In the genomic region with DNA sequence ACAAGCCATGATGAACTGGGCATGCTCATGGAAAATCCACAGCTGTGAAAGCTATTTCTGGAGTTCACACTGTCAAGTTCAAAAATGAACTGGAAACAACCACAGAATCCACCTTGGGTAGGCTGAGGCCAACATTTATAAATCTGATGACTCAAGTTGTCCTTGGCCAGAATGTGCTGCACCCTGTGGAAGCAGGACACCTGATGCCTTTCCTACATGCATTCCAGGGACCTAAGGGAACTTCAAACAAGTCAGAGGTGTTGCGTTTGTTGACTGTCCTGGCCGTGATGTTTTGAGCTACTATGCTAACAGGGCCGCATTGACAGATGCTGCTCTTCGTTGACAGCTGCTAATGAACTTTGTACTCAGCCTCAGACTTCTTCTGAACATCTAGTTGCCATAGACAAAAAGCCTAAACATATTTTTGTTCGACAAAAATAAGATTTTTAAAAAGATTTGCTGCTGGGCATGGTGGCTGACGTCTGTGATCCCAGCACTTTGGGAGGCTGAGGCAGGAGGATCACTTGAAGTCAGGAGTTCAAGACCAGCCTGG, we compare ENCODE assay signal across 1 cellular context.
A peak's percentile ranks its signal among the peaks of the same experiment; 100 is the strongest.
TF ChIP-seq lines count a peak whose summit lies in the region.

No MANE protein-coding gene starts in this region.

TF ChIP-seq in HepG2, 621 proteins besides CTCF, POLR2A, EP300 and RAD21 (continued from another document and continues in another):
- no peak for TF ChIP-seq MYNN (CRISPR knock-in tag; IDR thresholded peaks at IDR 0.05; ENCODE audit: low read depth)
- TF ChIP-seq, protein P1, sequence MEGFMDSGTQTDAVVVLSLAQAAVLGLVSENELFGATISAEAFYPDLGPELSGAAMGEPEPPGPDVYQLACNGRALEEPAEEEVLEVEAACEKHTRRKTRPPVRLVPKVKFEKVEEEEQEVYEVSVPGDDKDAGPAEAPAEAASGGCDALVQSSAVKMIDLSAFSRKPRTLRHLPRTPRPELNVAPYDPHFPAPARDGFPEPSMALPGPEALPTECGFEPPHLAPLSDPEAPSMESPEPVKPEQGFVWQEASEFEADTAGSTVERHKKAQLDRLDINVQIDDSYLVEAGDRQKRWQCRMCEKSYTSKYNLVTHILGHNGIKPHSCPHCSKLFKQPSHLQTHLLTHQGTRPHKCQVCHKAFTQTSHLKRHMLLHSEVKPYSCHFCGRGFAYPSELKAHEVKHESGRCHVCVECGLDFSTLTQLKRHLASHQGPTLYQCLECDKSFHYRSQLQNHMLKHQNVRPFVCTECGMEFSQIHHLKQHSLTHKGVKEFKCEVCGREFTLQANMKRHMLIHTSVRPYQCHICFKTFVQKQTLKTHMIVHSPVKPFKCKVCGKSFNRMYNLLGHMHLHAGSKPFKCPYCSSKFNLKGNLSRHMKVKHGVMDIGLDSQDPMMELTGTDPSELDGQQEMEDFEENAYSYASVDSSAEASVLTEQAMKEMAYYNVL (CRISPR knock-in tag; IDR thresholded peaks at IDR 0.05; ENCODE audit: borderline replicate concordance), result peak; percentile 86; the same call in 1 of the 2 replicates
- no peak for TF ChIP-seq U2AF2 (IDR thresholded peaks at IDR 0.05; ENCODE audit: low read depth, low read length)
- no peak for TF ChIP-seq TCF12 (IDR thresholded peaks at IDR 0.05)
- TF ChIP-seq TCF12 (CRISPR knock-in tag; IDR thresholded peaks at IDR 0.05), result peak; percentile 92; the same call in 1 of the 2 replicates
- TF ChIP-seq, protein P2, sequence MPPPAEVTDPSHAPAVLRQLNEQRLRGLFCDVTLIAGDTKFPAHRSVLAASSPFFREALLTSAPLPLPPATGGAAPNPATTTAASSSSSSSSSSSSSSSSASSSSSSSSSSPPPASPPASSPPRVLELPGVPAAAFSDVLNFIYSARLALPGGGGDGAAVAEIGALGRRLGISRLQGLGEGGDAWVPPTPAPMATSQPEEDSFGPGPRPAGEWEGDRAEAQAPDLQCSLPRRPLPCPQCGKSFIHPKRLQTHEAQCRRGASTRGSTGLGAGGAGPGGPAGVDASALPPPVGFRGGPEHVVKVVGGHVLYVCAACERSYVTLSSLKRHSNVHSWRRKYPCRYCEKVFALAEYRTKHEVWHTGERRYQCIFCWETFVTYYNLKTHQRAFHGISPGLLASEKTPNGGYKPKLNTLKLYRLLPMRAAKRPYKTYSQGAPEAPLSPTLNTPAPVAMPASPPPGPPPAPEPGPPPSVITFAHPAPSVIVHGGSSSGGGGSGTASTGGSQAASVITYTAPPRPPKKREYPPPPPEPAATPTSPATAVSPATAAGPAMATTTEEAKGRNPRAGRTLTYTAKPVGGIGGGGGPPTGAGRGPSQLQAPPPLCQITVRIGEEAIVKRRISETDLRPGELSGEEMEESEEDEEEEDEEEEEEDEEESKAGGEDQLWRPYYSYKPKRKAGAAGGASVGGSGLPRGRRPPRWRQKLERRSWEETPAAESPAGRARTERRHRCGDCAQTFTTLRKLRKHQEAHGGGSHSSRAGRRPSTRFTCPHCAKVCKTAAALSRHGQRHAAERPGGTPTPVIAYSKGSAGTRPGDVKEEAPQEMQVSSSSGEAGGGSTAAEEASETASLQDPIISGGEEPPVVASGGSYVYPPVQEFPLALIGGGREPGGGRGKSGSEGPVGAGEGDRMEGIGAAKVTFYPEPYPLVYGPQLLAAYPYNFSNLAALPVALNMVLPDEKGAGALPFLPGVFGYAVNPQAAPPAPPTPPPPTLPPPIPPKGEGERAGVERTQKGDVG (CRISPR knock-in tag; IDR thresholded peaks at IDR 0.05; ENCODE audit: borderline replicate concordance), result peak; percentile 96
- TF ChIP-seq ZC3H4 (CRISPR knock-in tag; IDR thresholded peaks at IDR 0.05; ENCODE audit: borderline replicate concordance), result no peak
- TF ChIP-seq SP2 (CRISPR knock-in tag; IDR thresholded peaks at IDR 0.05), result no peak
- peak; percentile 95 for TF ChIP-seq GFI1 (CRISPR knock-in tag; IDR thresholded peaks at IDR 0.05; ENCODE audit: borderline replicate concordance)
- TF ChIP-seq, protein P3, sequence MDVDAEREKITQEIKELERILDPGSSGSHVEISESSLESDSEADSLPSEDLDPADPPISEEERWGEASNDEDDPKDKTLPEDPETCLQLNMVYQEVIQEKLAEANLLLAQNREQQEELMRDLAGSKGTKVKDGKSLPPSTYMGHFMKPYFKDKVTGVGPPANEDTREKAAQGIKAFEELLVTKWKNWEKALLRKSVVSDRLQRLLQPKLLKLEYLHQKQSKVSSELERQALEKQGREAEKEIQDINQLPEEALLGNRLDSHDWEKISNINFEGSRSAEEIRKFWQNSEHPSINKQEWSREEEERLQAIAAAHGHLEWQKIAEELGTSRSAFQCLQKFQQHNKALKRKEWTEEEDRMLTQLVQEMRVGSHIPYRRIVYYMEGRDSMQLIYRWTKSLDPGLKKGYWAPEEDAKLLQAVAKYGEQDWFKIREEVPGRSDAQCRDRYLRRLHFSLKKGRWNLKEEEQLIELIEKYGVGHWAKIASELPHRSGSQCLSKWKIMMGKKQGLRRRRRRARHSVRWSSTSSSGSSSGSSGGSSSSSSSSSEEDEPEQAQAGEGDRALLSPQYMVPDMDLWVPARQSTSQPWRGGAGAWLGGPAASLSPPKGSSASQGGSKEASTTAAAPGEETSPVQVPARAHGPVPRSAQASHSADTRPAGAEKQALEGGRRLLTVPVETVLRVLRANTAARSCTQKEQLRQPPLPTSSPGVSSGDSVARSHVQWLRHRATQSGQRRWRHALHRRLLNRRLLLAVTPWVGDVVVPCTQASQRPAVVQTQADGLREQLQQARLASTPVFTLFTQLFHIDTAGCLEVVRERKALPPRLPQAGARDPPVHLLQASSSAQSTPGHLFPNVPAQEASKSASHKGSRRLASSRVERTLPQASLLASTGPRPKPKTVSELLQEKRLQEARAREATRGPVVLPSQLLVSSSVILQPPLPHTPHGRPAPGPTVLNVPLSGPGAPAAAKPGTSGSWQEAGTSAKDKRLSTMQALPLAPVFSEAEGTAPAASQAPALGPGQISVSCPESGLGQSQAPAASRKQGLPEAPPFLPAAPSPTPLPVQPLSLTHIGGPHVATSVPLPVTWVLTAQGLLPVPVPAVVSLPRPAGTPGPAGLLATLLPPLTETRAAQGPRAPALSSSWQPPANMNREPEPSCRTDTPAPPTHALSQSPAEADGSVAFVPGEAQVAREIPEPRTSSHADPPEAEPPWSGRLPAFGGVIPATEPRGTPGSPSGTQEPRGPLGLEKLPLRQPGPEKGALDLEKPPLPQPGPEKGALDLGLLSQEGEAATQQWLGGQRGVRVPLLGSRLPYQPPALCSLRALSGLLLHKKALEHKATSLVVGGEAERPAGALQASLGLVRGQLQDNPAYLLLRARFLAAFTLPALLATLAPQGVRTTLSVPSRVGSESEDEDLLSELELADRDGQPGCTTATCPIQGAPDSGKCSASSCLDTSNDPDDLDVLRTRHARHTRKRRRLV (CRISPR knock-in tag; IDR thresholded peaks at IDR 0.05), result no peak
- TF ChIP-seq CBX5 (CRISPR knock-in tag; IDR thresholded peaks at IDR 0.05; ENCODE audit: borderline replicate concordance), result peak; percentile 95
- TF ChIP-seq, protein P4, sequence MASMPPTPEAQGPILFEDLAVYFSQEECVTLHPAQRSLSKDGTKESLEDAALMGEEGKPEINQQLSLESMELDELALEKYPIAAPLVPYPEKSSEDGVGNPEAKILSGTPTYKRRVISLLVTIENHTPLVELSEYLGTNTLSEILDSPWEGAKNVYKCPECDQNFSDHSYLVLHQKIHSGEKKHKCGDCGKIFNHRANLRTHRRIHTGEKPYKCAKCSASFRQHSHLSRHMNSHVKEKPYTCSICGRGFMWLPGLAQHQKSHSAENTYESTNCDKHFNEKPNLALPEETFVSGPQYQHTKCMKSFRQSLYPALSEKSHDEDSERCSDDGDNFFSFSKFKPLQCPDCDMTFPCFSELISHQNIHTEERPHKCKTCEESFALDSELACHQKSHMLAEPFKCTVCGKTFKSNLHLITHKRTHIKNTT (CRISPR knock-in tag; IDR thresholded peaks at IDR 0.05), result no peak
- peak; percentile 97 for TF ChIP-seq TGIF2 (CRISPR knock-in tag; IDR thresholded peaks at IDR 0.05)
- TF ChIP-seq ZNF530 (CRISPR knock-in tag; IDR thresholded peaks at IDR 0.05; ENCODE audit: low read depth), result no peak
- no peak for TF ChIP-seq U2AF1 (optimal IDR thresholded peaks at IDR 0.05; ENCODE audit: low read depth, low read length)
- no peak; the same call in 1 of the 2 replicates for TF ChIP-seq MBD4 (IDR thresholded peaks at IDR 0.05; ENCODE audit: borderline replicate concordance, low read length)
- TF ChIP-seq, protein P5, sequence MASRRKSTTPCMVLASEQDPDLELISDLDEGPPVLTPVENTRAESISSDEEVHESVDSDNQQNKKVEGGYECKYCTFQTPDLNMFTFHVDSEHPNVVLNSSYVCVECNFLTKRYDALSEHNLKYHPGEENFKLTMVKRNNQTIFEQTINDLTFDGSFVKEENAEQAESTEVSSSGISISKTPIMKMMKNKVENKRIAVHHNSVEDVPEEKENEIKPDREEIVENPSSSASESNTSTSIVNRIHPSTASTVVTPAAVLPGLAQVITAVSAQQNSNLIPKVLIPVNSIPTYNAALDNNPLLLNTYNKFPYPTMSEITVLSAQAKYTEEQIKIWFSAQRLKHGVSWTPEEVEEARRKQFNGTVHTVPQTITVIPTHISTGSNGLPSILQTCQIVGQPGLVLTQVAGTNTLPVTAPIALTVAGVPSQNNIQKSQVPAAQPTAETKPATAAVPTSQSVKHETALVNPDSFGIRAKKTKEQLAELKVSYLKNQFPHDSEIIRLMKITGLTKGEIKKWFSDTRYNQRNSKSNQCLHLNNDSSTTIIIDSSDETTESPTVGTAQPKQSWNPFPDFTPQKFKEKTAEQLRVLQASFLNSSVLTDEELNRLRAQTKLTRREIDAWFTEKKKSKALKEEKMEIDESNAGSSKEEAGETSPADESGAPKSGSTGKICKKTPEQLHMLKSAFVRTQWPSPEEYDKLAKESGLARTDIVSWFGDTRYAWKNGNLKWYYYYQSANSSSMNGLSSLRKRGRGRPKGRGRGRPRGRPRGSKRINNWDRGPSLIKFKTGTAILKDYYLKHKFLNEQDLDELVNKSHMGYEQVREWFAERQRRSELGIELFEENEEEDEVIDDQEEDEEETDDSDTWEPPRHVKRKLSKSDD (CRISPR knock-in tag; IDR thresholded peaks at IDR 0.05; ENCODE audit: low read depth), result peak; percentile 64; the same call in 1 of the 2 replicates
- 0 out of 2 replicates have a peak, but pooled peaks have one; percentile 22 for TF ChIP-seq ZFP41 (CRISPR knock-in tag; IDR thresholded peaks at IDR 0.05; ENCODE audit: borderline replicate concordance)
- TF ChIP-seq GATA4 (IDR thresholded peaks at IDR 0.05; ENCODE audit: borderline replicate concordance, low read depth), result peak; percentile 73; the same call in 1 of the 2 replicates
- TF ChIP-seq HMG20B (CRISPR knock-in tag; conservative IDR thresholded peaks at IDR 0.05), result peak; percentile 95
- TF ChIP-seq, protein P6, sequence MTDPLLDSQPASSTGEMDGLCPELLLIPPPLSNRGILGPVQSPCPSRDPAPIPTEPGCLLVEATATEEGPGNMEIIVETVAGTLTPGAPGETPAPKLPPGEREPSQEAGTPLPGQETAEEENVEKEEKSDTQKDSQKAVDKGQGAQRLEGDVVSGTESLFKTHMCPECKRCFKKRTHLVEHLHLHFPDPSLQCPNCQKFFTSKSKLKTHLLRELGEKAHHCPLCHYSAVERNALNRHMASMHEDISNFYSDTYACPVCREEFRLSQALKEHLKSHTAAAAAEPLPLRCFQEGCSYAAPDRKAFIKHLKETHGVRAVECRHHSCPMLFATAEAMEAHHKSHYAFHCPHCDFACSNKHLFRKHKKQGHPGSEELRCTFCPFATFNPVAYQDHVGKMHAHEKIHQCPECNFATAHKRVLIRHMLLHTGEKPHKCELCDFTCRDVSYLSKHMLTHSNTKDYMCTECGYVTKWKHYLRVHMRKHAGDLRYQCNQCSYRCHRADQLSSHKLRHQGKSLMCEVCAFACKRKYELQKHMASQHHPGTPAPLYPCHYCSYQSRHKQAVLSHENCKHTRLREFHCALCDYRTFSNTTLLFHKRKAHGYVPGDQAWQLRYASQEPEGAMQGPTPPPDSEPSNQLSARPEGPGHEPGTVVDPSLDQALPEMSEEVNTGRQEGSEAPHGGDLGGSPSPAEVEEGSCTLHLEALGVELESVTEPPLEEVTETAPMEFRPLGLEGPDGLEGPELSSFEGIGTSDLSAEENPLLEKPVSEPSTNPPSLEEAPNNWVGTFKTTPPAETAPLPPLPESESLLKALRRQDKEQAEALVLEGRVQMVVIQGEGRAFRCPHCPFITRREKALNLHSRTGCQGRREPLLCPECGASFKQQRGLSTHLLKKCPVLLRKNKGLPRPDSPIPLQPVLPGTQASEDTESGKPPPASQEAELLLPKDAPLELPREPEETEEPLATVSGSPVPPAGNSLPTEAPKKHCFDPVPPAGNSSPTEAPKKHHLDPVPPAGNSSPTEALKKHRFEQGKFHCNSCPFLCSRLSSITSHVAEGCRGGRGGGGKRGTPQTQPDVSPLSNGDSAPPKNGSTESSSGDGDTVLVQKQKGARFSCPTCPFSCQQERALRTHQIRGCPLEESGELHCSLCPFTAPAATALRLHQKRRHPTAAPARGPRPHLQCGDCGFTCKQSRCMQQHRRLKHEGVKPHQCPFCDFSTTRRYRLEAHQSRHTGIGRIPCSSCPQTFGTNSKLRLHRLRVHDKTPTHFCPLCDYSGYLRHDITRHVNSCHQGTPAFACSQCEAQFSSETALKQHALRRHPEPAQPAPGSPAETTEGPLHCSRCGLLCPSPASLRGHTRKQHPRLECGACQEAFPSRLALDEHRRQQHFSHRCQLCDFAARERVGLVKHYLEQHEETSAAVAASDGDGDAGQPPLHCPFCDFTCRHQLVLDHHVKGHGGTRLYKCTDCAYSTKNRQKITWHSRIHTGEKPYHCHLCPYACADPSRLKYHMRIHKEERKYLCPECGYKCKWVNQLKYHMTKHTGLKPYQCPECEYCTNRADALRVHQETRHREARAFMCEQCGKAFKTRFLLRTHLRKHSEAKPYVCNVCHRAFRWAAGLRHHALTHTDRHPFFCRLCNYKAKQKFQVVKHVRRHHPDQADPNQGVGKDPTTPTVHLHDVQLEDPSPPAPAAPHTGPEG (CRISPR knock-in tag; IDR thresholded peaks at IDR 0.05), result peak; percentile 68
- TF ChIP-seq, protein P7, sequence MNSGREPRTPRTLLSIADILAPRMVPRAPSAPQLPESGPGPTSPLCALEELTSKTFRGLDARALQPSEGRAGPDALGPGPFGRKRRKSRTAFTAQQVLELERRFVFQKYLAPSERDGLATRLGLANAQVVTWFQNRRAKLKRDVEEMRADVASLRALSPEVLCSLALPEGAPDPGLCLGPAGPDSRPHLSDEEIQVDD (CRISPR knock-in tag; IDR thresholded peaks at IDR 0.05; ENCODE audit: borderline replicate concordance), result no peak; the same call in 1 of the 2 replicates
- TF ChIP-seq, protein P8, sequence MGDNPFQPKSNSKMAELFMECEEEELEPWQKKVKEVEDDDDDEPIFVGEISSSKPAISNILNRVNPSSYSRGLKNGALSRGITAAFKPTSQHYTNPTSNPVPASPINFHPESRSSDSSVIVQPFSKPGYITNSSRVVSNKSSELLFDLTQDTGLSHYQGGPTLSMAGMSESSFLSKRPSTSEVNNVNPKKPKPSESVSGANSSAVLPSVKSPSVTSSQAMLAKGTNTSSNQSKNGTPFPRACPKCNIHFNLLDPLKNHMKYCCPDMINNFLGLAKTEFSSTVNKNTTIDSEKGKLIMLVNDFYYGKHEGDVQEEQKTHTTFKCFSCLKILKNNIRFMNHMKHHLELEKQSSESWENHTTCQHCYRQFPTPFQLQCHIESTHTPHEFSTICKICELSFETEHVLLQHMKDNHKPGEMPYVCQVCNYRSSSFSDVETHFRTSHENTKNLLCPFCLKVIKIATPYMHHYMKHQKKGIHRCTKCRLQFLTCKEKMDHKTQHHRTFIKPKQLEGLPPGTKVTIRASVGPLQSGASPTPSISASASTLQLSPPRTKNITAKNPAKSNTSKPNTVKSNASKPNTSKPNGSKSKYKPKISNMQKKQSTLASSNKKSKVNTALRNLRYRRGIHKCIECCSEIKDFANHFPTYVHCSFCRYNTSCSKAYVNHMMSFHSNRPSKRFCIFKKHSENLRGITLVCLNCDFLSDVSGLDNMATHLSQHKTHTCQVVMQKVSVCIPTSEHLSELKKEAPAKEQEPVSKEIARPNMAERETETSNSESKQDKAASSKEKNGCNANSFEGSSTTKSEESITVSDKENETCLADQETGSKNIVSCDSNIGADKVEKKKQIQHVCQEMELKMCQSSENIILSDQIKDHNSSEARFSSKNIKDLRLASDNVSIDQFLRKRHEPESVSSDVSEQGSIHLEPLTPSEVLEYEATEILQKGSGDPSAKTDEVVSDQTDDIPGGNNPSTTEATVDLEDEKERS (CRISPR knock-in tag; IDR thresholded peaks at IDR 0.05), result peak; percentile 82; the same call in 1 of the 2 replicates
- peak; percentile 78; the same call in 1 of the 2 replicates for TF ChIP-seq ZNF121 (CRISPR knock-in tag; IDR thresholded peaks at IDR 0.05)
- TF ChIP-seq RCOR2 (CRISPR knock-in tag; IDR thresholded peaks at IDR 0.05), result peak; percentile 97
